30 cellular contexts compared by ENCODE assay signal in the genomic region with DNA sequence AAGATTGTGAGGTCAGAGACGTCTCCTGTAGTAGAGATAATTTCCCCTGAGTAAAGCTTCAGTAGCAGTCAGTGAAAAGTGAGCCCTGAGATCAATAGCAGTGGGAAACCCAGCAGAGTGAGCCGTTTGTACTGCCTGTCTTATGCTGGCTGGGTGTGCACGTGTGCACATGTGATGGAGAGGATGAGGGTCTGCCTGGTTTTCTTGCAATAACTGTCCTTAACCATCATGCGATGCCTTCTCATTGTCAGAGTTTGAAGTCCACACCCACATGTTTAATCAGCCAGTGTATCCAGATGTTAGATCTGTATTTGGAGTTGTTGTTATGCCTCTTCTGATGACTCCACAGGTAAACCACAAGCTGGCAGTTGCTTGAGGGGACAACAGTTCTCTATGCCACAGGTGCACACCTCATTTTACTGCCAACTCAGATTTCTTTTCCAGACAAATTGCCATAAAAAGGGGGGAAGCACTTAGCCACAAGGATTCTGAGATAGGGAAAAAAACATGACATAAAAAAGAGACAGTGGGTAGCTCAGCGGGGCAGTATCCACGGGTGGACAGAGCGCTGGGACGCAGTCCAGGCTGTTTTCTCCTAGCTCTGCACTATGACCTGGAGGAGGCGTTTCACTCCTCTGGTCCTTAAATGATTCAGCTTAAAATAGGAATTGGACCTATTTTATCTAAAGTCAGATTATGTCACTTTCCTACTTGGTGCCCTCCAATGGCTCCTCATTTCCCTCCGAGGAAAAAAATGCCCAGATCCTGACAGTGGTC.
DNase-seq lines count a peak whose midpoint lies in the region; ATAC-seq, FAIRE-seq and TF ChIP-seq lines count a peak whose summit lies in the region.
"Had no signal": no experiment of that assay in that cellular context is flagged by ENCODE, and none has a peak within 500 bp of the region (broad histone marks: within the 10 kb centered on the region; RNA-seq: fewer than 3 reads in every experiment).

No MANE protein-coding gene starts in this region.

- H3K4me1 Mint-ChIP-seq in stimulated activated naive B cell treated with anti-CD40 and anti-IgM and Interleukin-4, amounts not matched to agents 10 μg/mL and 1 μg/mL and 100 μg/mL, for 72 hours, result no peaks in the 10 kb centered on the region
- no peaks in the 10 kb centered on the region for H3K4me1 Mint-ChIP-seq in MCF 10A (ENCODE audit: insufficient read depth, unreplicated experiment)
- H3K4me1 Mint-ChIP-seq: activated naive CD8-positive, alpha-beta T cell treated with anti-CD3 and anti-CD28 coated beads, Interleukin-2, amount 50 U/mL, for 24 hours; naive B cell; stimulated activated memory B cell treated with anti-CD40 and anti-IgM and Interleukin-4, amounts not matched to agents 10 μg/mL and 1 μg/mL and 100 μg/mL, for 72 hours had no signal

- in situ Hi-C loops in GM13977 (cut with MboI; ENCODE audit: low pct_unique_long_range_greater_than_20kb, low sequenced_read_pairs, unreplicated experiment), result no loop called here

- no peaks in the 10 kb centered on the region for H3K9me3 Mint-ChIP-seq in stimulated activated naive B cell treated with anti-CD40 and anti-IgM and Interleukin-4, amounts not matched to agents 10 μg/mL and 1 μg/mL and 100 μg/mL, for 72 hours
- H3K9me3 Mint-ChIP-seq in MCF 10A (ENCODE audit: unreplicated experiment), result no peaks in the 10 kb centered on the region
- H3K9me3 Mint-ChIP-seq: activated naive CD8-positive, alpha-beta T cell treated with anti-CD3 and anti-CD28 coated beads, Interleukin-2, amount 50 U/mL, for 24 hours; brain; CD4-positive, alpha-beta memory T cell; naive B cell; stimulated activated memory B cell treated with anti-CD40 and anti-IgM and Interleukin-4, amounts not matched to agents 10 μg/mL and 1 μg/mL and 100 μg/mL, for 72 hours had no signal

- peak overlapping the region; percentile 38; the same call in 1 of the 2 replicates for H3K4me3 ChIP-seq in Jurkat, Clone E6-1 (ENCODE audit: low read length)
- H3K4me3 ChIP-seq in bronchial epithelial cell (ENCODE audit: low read depth, low read length), result no peak overlapping the region
- H3K4me3 ChIP-seq: smooth muscle cell, thyroid gland had no signal

- ATAC-seq in stimulated activated naive B cell treated with anti-CD40 and anti-IgM and Interleukin-4, amounts not matched to agents 10 μg/mL and 1 μg/mL and 100 μg/mL, for 72 hours (replicated peaks), result no peak
- ATAC-seq: activated CD4-positive, CD25-positive, alpha-beta regulatory T cell treated with anti-CD3 and anti-CD28 coated beads, Interleukin-2, amount 50 U/mL, for 24 hours; activated CD8-positive, alpha-beta T cell treated with anti-CD3 and anti-CD28 coated beads, Interleukin-2, amount 10 ng/mL, durations not matched to agents 7 days and 5 days; activated naive CD8-positive, alpha-beta T cell treated with anti-CD3 and anti-CD28 coated beads, Interleukin-2, amount 50 U/mL, for 24 hours; stimulated activated memory B cell treated with anti-CD40 and anti-IgM and Interleukin-4, amounts not matched to agents 10 μg/mL and 1 μg/mL and 100 μg/mL, for 72 hours had no signal

- POLR2A ChIA-PET in MCF 10A (lab: Yijun Ruan, JAX), result interaction anchor here (0.6 to 0.7 kb wide), 2 partner anchors 16 to 1336 kb away, joined by 3 read pairs; no protein-coding TSS in a partner anchor

- peak overlapping the region; percentile 31 for H3K27ac Mint-ChIP-seq in stimulated activated naive B cell treated with anti-CD40 and anti-IgM and Interleukin-4, amounts not matched to agents 10 μg/mL and 1 μg/mL and 100 μg/mL, for 72 hours
- H3K27ac Mint-ChIP-seq in MCF 10A (ENCODE audit: low read depth, unreplicated experiment), result no peak overlapping the region
- H3K27ac Mint-ChIP-seq: activated CD8-positive, alpha-beta T cell treated with anti-CD3 and anti-CD28 coated beads, Interleukin-2, amount 10 ng/mL, durations not matched to agents 7 days and 5 days; activated naive CD8-positive, alpha-beta T cell treated with anti-CD3 and anti-CD28 coated beads, Interleukin-2, amount 50 U/mL, for 24 hours; stimulated activated memory B cell treated with anti-CD40 and anti-IgM and Interleukin-4, amounts not matched to agents 10 μg/mL and 1 μg/mL and 100 μg/mL, for 72 hours had no signal

- peak; percentile 66 for FAIRE-seq in bronchial epithelial cell (lab: Jason Lieb, UNC)
- FAIRE-seq: G401.6, GM18507 had no signal

- intact Hi-C loops in MCF 10A (cut with micrococcal nuclease), result no loop called here

- BruUV-seq in MCF 10A (replicated peaks; lab: Mats Ljungman, UMichigan), result no TSS peak

- no peak for TF ChIP-seq CTCF in bronchial epithelial cell (IDR thresholded peaks at IDR 0.05; ENCODE audit: insufficient read depth, low read length, severe bottlenecking)
- no peak for TF ChIP-seq CTCF in MCF 10A (IDR thresholded peaks at IDR 0.05; ENCODE audit: unreplicated experiment)
- TF ChIP-seq CTCF in GM13977 (IDR thresholded peaks at IDR 0.05; ENCODE audit: extremely low read depth, insufficient read depth, missing control alignments), result no peak

- H3K27me3 ChIP-seq in bronchial epithelial cell (ENCODE audit: control insufficient read depth, insufficient read depth, low read length), result no peaks in the 10 kb centered on the region
- H3K27me3 ChIP-seq: thyroid gland had no signal

- DNase-seq in NCI-H2107 treated with DMSO at 0.1 percent for 48 hours (lab: John Stamatoyannopoulos, UW; ENCODE audit: unreplicated experiment) (peak; percentile 94), NCI-H2107 (lab: John Stamatoyannopoulos, UW) (no peak), bronchial epithelial cell (ENCODE audit: low read depth) (no peak), MCF 10A (ENCODE audit: unreplicated experiment) (no peak), GM13977 (ENCODE audit: low spot score) (no peak)
- peak; percentile 99 for DNase-seq in Jurkat, Clone E6-1 (ENCODE audit: low read depth, low spot score)
- no peak for DNase-seq in stimulated activated naive B cell treated with anti-CD40 and anti-IgM and Interleukin-4, amounts not matched to agents 10 μg/mL and 1 μg/mL and 100 μg/mL, for 72 hours
- no peak for DNase-seq in NK-92 treated with Interleukin-12 subunit alpha and Interleukin-12 subunit beta, amount 100 ng/mL, for 24 hours (lab: John Stamatoyannopoulos, UW)
- DNase-seq: activated CD8-positive, alpha-beta T cell treated with anti-CD3 and anti-CD28 coated beads, Interleukin-2, amount 10 ng/mL, durations not matched to agents 7 days and 5 days; activated effector memory CD4-positive, alpha-beta T cell treated with anti-CD3 and anti-CD28 coated beads, Interleukin-2, amount 50 U/mL, for 16 hours; activated naive CD8-positive, alpha-beta T cell treated with anti-CD3 and anti-CD28 coated beads, Interleukin-2, amount 50 U/mL, for 24 hours; CD4-positive, alpha-beta memory T cell; DMS 273 treated with DMSO at 0.1 percent for 48 hours; effector CD4-positive, alpha-beta T cell; KBM-7; left cardiac atrium; naive B cell; NCI-H146; NCI-H2171; NCI-H510A treated with DMSO at 0.1 percent for 48 hours; nucleus accumbens; stimulated activated CD4-positive, alpha-beta T cell treated with anti-CD3 and anti-CD28 coated beads, Interleukin-2, amount 100 ng/mL, for 24 hours; T1000 had no signal

- H3K27me3 Mint-ChIP-seq in stimulated activated naive B cell treated with anti-CD40 and anti-IgM and Interleukin-4, amounts not matched to agents 10 μg/mL and 1 μg/mL and 100 μg/mL, for 72 hours, result no peaks in the 10 kb centered on the region
- H3K27me3 Mint-ChIP-seq in MCF 10A (ENCODE audit: insufficient read depth, unreplicated experiment), result no peaks in the 10 kb centered on the region
- H3K27me3 Mint-ChIP-seq: activated naive CD8-positive, alpha-beta T cell treated with anti-CD3 and anti-CD28 coated beads, Interleukin-2, amount 50 U/mL, for 24 hours; brain; CD4-positive, alpha-beta memory T cell; naive B cell; stimulated activated memory B cell treated with anti-CD40 and anti-IgM and Interleukin-4, amounts not matched to agents 10 μg/mL and 1 μg/mL and 100 μg/mL, for 72 hours had no signal

- H3K36me3 Mint-ChIP-seq in stimulated activated naive B cell treated with anti-CD40 and anti-IgM and Interleukin-4, amounts not matched to agents 10 μg/mL and 1 μg/mL and 100 μg/mL, for 72 hours, result peaks cover 14 to 37% of the 10 kb centered on the region in 2 donors
- H3K36me3 Mint-ChIP-seq in MCF 10A (ENCODE audit: insufficient read depth, unreplicated experiment), result peaks cover 28% of the 10 kb centered on the region

- peaks cover 9% of the 10 kb centered on the region for H3K36me3 ChIP-seq in bronchial epithelial cell (ENCODE audit: control insufficient read depth, insufficient read depth, low read length)

- H3K4me3 Mint-ChIP-seq in stimulated activated naive B cell treated with anti-CD40 and anti-IgM and Interleukin-4, amounts not matched to agents 10 μg/mL and 1 μg/mL and 100 μg/mL, for 72 hours, result no peak overlapping the region
- no peak overlapping the region for H3K4me3 Mint-ChIP-seq in MCF 10A (ENCODE audit: unreplicated experiment)
- H3K4me3 Mint-ChIP-seq: activated CD8-positive, alpha-beta T cell treated with anti-CD3 and anti-CD28 coated beads, Interleukin-2, amount 10 ng/mL, durations not matched to agents 7 days and 5 days; activated naive CD8-positive, alpha-beta T cell treated with anti-CD3 and anti-CD28 coated beads, Interleukin-2, amount 50 U/mL, for 24 hours; brain; CD4-positive, alpha-beta memory T cell; naive B cell; stimulated activated memory B cell treated with anti-CD40 and anti-IgM and Interleukin-4, amounts not matched to agents 10 μg/mL and 1 μg/mL and 100 μg/mL, for 72 hours had no signal

- CTCF ChIA-PET in MCF 10A (lab: Yijun Ruan, JAX), result interaction anchor here (0.6 to 1.0 kb wide), 2 partner anchors 9 to 338 kb away, joined by 3 to 5 read pairs; no protein-coding TSS in a partner anchor

Comparison
In these comparisons a context has a peak if more than half of its experiments do, and no peak if none do; other contexts are left out.
1. DNase-seq: peak in NCI-H2107 treated with DMSO at 0.1 percent for 48 hours (single experiment) and Jurkat, Clone E6-1 (single experiment); none in NCI-H2107 (single experiment), bronchial epithelial cell (single experiment), stimulated activated naive B cell treated with anti-CD40 and anti-IgM and Interleukin-4, amounts not matched to agents 10 μg/mL and 1 μg/mL and 100 μg/mL, for 72 hours (single experiment), NK-92 treated with Interleukin-12 subunit alpha and Interleukin-12 subunit beta, amount 100 ng/mL, for 24 hours (single experiment), MCF 10A (single experiment) and GM13977 (single experiment).